In genomic region chr12:26647091-26647490, GRCh38 we compare ENCODE assay signal across 18 cellular contexts.
DNase-seq lines count a peak whose midpoint lies in the region; ATAC-seq, FAIRE-seq and TF ChIP-seq lines count a peak whose summit lies in the region.
"Had no signal": no experiment of that assay in that cellular context is flagged by ENCODE, and none has a peak within 500 bp of the region (broad histone marks: within the 10 kb centered on the region; RNA-seq: fewer than 3 reads in every experiment).

No MANE protein-coding gene starts in this region.

- peak overlapping the region; percentile 16 to 65; a peak in 2 of 4 replicates for H4K8ac ChIP-seq in IMR-90 (ENCODE audit: low read depth in 2 of 2, low read length in 2 of 2)

- peak overlapping the region; percentile 65; the same call in 1 of the 2 replicates for H2AK5ac ChIP-seq in IMR-90 (ENCODE audit: low read depth, low read length)

- H3K4me3 ChIP-seq in IMR-90 (ENCODE audit: insufficient read depth, low read depth, low read length) = no peak overlapping the region
- H3K4me3 ChIP-seq in brain microvascular endothelial cell (ENCODE audit: low read depth, low read length) = no peak overlapping the region
- no peak overlapping the region for H3K4me3 ChIP-seq in right lobe of liver

- peak overlapping the region; percentile 28; the same call in 1 of the 2 replicates for H3K23ac ChIP-seq in IMR-90 (ENCODE audit: low read depth, low read length)

- H3K36me3 Mint-ChIP-seq in mesothelial cell of epicardium = peaks cover 42% of the 10 kb centered on the region

- DNase-seq in IMR-90 (peak; percentile 44), brain microvascular endothelial cell (no peak), mesothelial cell of epicardium (ENCODE audit: low spot score in 2 of 2, unreplicated experiment in 2 of 2) (no peak), NCI-H82 (lab: John Stamatoyannopoulos, UW) (no peak), GM12891 (ENCODE audit: insufficient read length, low spot score) (no peak), right lobe of liver (no peak)
- DNase-seq: ACHN; C1 segment of cervical spinal cord; CD8-positive, alpha-beta memory T cell; DMS53; NCI-H1417; NCI-H187; NCI-H2107; NCI-H510A; SIG-M5 had no signal

- no peak overlapping the region for H3K9ac ChIP-seq in IMR-90 (ENCODE audit: low read depth, low read length)
- H3K9ac ChIP-seq: KMS-11 had no signal

- no peak overlapping the region for H2AK9ac ChIP-seq in IMR-90 (replicated peaks; ENCODE audit: low read depth, low read length, poor library complexity)

- in situ Hi-C loops in IMR-90 (cut with MboI; ENCODE audit: low sequenced_read_pairs) = no loop called here
- in situ Hi-C loops in brain microvascular endothelial cell (cut with HindIII; ENCODE audit: low pct_ligation_motif_present, low sequenced_read_pairs) = loop anchor here (25.0 kb wide), 1 partner anchor 535 kb away; no protein-coding TSS in a partner anchor

- no peak overlapping the region for H4K5ac ChIP-seq in IMR-90 (ENCODE audit: low read depth, low read length)

- peaks cover 6% of the 10 kb centered on the region; the same call in 1 of the 2 replicates for H3K9me1 ChIP-seq in IMR-90 (ENCODE audit: insufficient read depth, low read length)

- peak overlapping the region; percentile 79; the same call in 1 of the 2 replicates for H2BK120ac ChIP-seq in IMR-90 (ENCODE audit: low read depth, low read length)

- H3K9me3 ChIP-seq in IMR-90 (ENCODE audit: control insufficient read depth, insufficient read depth, low read length) = no peaks in the 10 kb centered on the region
- H3K9me3 ChIP-seq in right lobe of liver = no peaks in the 10 kb centered on the region

- peak overlapping the region; percentile 91; the same call in 1 of the 2 replicates for H3K14ac ChIP-seq in IMR-90 (replicated peaks; ENCODE audit: low read depth, low read length)

- peak overlapping the region; percentile 58; the same call in 1 of the 2 replicates for H3K4ac ChIP-seq in IMR-90 (ENCODE audit: low read depth, low read length)

- peak overlapping the region; percentile 74 for H2BK5ac ChIP-seq in IMR-90 (ENCODE audit: low read depth, low read length, poor library complexity, severe bottlenecking)

- peak overlapping the region; percentile 55; the same call in 1 of the 2 replicates for H3K18ac ChIP-seq in IMR-90 (ENCODE audit: low read depth, low read length)

- no peaks in the 10 kb centered on the region for H3K79me1 ChIP-seq in IMR-90 (ENCODE audit: low read depth in 1 of 2, low read length in 2 of 2)

- TF ChIP-seq RAD21 in IMR-90 (IDR thresholded peaks at IDR 0.05; ENCODE audit: low read length) = no peak

- CTCF ChIA-PET in IMR-90 (lab: Yijun Ruan, JAX) = interaction anchor here (1.6 kb wide), 1 partner anchor 18 kb away, joined by 4 read pairs; no protein-coding TSS in a partner anchor

- no peak for TF ChIP-seq POLR2A in IMR-90 (IDR thresholded peaks at IDR 0.05; ENCODE audit: low read depth, low read length)
- no peak for TF ChIP-seq POLR2A in GM12891 (IDR thresholded peaks at IDR 0.05; ENCODE audit: low read depth, low read length)
- TF ChIP-seq POLR2A in right lobe of liver (IDR thresholded peaks at IDR 0.05) = no peak

- intact Hi-C loops in IMR-90 (cut with micrococcal nuclease) (no loop called here), right lobe of liver (cut with DNase I) (no loop called here)

- no CpG with 5 or more reads among the region's 3 CpGs for WGBS in IMR-90 (ENCODE audit: extremely low coverage in 2 of 2, insufficient read length in 1 of 2), 2 experiments
- 97% methylated on average over 3 of the region's 3 CpGs for WGBS in right lobe of liver (ENCODE audit: insufficient coverage, low coverage, low lambda C conversion rate, missing lambda C conversion rate)

- peak overlapping the region; percentile 1 for H3K27ac Mint-ChIP-seq in mesothelial cell of epicardium

- no peaks in the 10 kb centered on the region for H4K20me1 ChIP-seq in IMR-90 (ENCODE audit: insufficient read depth, low read length)

- H4K91ac ChIP-seq in IMR-90 (ENCODE audit: insufficient read depth, low read depth, low read length) = peak overlapping the region; percentile 83

- FAIRE-seq in GM12891 (lab: Jason Lieb, UNC) = no peak

- no peak for TF ChIP-seq CTCF in IMR-90 (conservative IDR thresholded peaks at IDR 0.05; ENCODE audit: low read depth, low read length)
- TF ChIP-seq CTCF in brain microvascular endothelial cell (IDR thresholded peaks at IDR 0.05; ENCODE audit: low read depth, low read length, missing control alignments) = no peak
- no peak for TF ChIP-seq CTCF in mesothelial cell of epicardium (IDR thresholded peaks at IDR 0.05; ENCODE audit: unreplicated experiment)
- TF ChIP-seq CTCF in right lobe of liver (IDR thresholded peaks at IDR 0.05) = no peak

- H3K27me3 Mint-ChIP-seq in mesothelial cell of epicardium (ENCODE audit: low read depth) = no peaks in the 10 kb centered on the region
- H3K27me3 Mint-ChIP-seq: CD8-positive, alpha-beta memory T cell had no signal

- peaks cover 11% of the 10 kb centered on the region for H3K4me1 ChIP-seq in IMR-90 (ENCODE audit: control insufficient read depth, insufficient read depth, low read length)
- peaks cover 0 to 22% (median 5%) of the 10 kb centered on the region in 4 donors for H3K4me1 ChIP-seq in right lobe of liver

- H3K27ac ChIP-seq in IMR-90 (ENCODE audit: insufficient read depth, low read length) (no peak overlapping the region), brain microvascular endothelial cell (peak overlapping the region; percentile 85), right lobe of liver (no peak overlapping the region)
- H3K27ac ChIP-seq: KMS-11, RWPE1 had no signal

- H3K36me3 ChIP-seq in IMR-90 (ENCODE audit: control insufficient read depth, insufficient read depth, low read length) = no peaks in the 10 kb centered on the region
- H3K36me3 ChIP-seq in brain microvascular endothelial cell (replicated peaks) = no peaks in the 10 kb centered on the region
- H3K36me3 ChIP-seq in right lobe of liver = peaks cover 0 to 11% (median 0%) of the 10 kb centered on the region in 4 donors

- peaks cover 29% of the 10 kb centered on the region for H3K4me1 Mint-ChIP-seq in mesothelial cell of epicardium
- H3K4me1 Mint-ChIP-seq: CD8-positive, alpha-beta memory T cell had no signal

- no peak overlapping the region for H3K4me2 ChIP-seq in IMR-90 (ENCODE audit: low read depth, low read length)
- H3K4me2 ChIP-seq: KMS-11 had no signal

- no peak for ATAC-seq in IMR-90 (ENCODE audit: low read depth)
- ATAC-seq in GM18868 (IDR thresholded peaks at IDR 0.05; ENCODE audit: unreplicated experiment) = no peak
- no peak for ATAC-seq in right lobe of liver

- POLR2A ChIA-PET in IMR-90 (lab: Charles Lee; ENCODE audit: unreplicated experiment) = no interaction called here

- peaks cover 23% of the 10 kb centered on the region for H3K9me3 Mint-ChIP-seq in mesothelial cell of epicardium

- H3K56ac ChIP-seq in IMR-90 (ENCODE audit: extremely low read depth, insufficient read depth, low read length) = no peak overlapping the region

- no peak overlapping the region for H2AFZ ChIP-seq in IMR-90 (replicated peaks; ENCODE audit: low read length, poor library complexity)

- peak overlapping the region; percentile 61; the same call in 1 of the 2 replicates for H2BK20ac ChIP-seq in IMR-90 (ENCODE audit: low read depth, low read length)

- no peaks in the 10 kb centered on the region for H3K27me3 ChIP-seq in IMR-90 (ENCODE audit: control insufficient read depth, insufficient read depth, low read length)
- H3K27me3 ChIP-seq in brain microvascular endothelial cell (replicated peaks) = no peaks in the 10 kb centered on the region
- no peaks in the 10 kb centered on the region for H3K27me3 ChIP-seq in right lobe of liver

- dilution Hi-C loops in IMR-90 (cut with HindIII; ENCODE audit: low sequenced_read_pairs, unreplicated experiment) = no loop called here

- BruUV-seq in IMR-90 (replicated peaks; lab: Mats Ljungman, UMichigan) = no TSS peak

- H2BK15ac ChIP-seq in IMR-90 (ENCODE audit: low read depth, low read length) = peak overlapping the region; percentile 41; the same call in 1 of the 3 replicates

- H3K4me3 Mint-ChIP-seq in mesothelial cell of epicardium = no peak overlapping the region
- H3K4me3 Mint-ChIP-seq: CD8-positive, alpha-beta memory T cell had no signal

TF ChIP-seq in IMR-90, 13 proteins besides CTCF, POLR2A, EP300 and RAD21 (continues in another document):
- TF ChIP-seq RFX5 (IDR thresholded peaks at IDR 0.05; ENCODE audit: low read depth, low read length) = no peak
- TF ChIP-seq SMC3 (IDR thresholded peaks at IDR 0.05; ENCODE audit: low read depth, low read length) = no peak
- TF ChIP-seq NFE2L2 (IDR thresholded peaks at IDR 0.05; ENCODE audit: low read depth, low read length) = no peak
- TF ChIP-seq, protein P1, sequence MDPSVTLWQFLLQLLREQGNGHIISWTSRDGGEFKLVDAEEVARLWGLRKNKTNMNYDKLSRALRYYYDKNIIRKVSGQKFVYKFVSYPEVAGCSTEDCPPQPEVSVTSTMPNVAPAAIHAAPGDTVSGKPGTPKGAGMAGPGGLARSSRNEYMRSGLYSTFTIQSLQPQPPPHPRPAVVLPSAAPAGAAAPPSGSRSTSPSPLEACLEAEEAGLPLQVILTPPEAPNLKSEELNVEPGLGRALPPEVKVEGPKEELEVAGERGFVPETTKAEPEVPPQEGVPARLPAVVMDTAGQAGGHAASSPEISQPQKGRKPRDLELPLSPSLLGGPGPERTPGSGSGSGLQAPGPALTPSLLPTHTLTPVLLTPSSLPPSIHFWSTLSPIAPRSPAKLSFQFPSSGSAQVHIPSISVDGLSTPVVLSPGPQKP (IDR thresholded peaks at IDR 0.05; ENCODE audit: borderline replicate concordance, low read depth, low read length) = no peak
- TF ChIP-seq CEBPB (IDR thresholded peaks at IDR 0.05; ENCODE audit: low read depth, low read length) = no peak
- TF ChIP-seq MAZ (IDR thresholded peaks at IDR 0.05; ENCODE audit: borderline replicate concordance, low read depth, low read length) = no peak

TF ChIP-seq in GM12891, 5 proteins besides CTCF, POLR2A, EP300 and RAD21:
- TF ChIP-seq POU2F2 (IDR thresholded peaks at IDR 0.05; ENCODE audit: low read depth, low read length) (no peak), TAF1 (IDR thresholded peaks at IDR 0.05; ENCODE audit: low read depth, low read length) (no peak), POLR2AphosphoS5 (IDR thresholded peaks at IDR 0.05; ENCODE audit: low read depth, low read length) (no peak), PAX5 (IDR thresholded peaks at IDR 0.05; ENCODE audit: insufficient read depth, low read length, severe bottlenecking) (no peak), SPI1 (IDR thresholded peaks at IDR 0.05; ENCODE audit: low read depth, low read length) (no peak)
